ENCODE assay signal across 26 cellular contexts in genomic region chr4:128623508-128624215, GRCh38.
"Had no signal": no experiment of that assay in that cellular context is flagged by ENCODE, and none has a peak within 500 bp of the region (broad histone marks: within the 10 kb centered on the region; RNA-seq: fewer than 3 reads in every experiment).

No MANE protein-coding gene starts in this region.

- H3K36me3 ChIP-seq: gastroesophageal sphincter, heart left ventricle, left lung, prostate gland, right atrium auricular region, suprapubic skin, transverse colon, upper lobe of right lung, uterus had no signal

- H3K9me3 ChIP-seq: gastroesophageal sphincter, heart left ventricle, left lung, prostate gland, right atrium auricular region, suprapubic skin, transverse colon, upper lobe of right lung, uterus had no signal

- H3K27ac Mint-ChIP-seq: naive thymus-derived CD8-positive, alpha-beta T cell; stimulated activated naive CD8-positive, alpha-beta T cell treated with anti-CD3 and anti-CD28 coated beads, Interleukin-15, amount 100 ng/mL, for 72 hours had no signal

- FAIRE-seq: colon, kidney had no signal

- H3K27ac ChIP-seq: dorsolateral prefrontal cortex, gastroesophageal sphincter, heart left ventricle, hepatocyte, left lung, prostate gland, right atrium auricular region, suprapubic skin, transverse colon, upper lobe of right lung, uterus had no signal

- H3K4me3 Mint-ChIP-seq: naive thymus-derived CD8-positive, alpha-beta T cell; neural crest cell; stimulated activated naive CD8-positive, alpha-beta T cell treated with anti-CD3 and anti-CD28 coated beads, Interleukin-15, amount 100 ng/mL, for 72 hours had no signal

- H2AFZ ChIP-seq: hepatocyte had no signal

- DNase-seq: dorsolateral prefrontal cortex; effector CD4-positive, alpha-beta T cell; heart left ventricle; kidney; left lung; mesendoderm; midbrain; naive thymus-derived CD8-positive, alpha-beta T cell; stimulated activated CD4-positive, alpha-beta T cell treated with anti-CD3 and anti-CD28 coated beads, Interleukin-12 subunit alpha, Interleukin-12 subunit beta, amount 100 ng/mL, for 4 hours; stimulated activated CD4-positive, alpha-beta T cell treated with anti-CD3 and anti-CD28 coated beads, Interleukin-1b, Interleukin-23, amount 100 ng/mL, for 48 hours; stimulated activated CD4-positive, alpha-beta T cell treated with anti-CD3 and anti-CD28 coated beads, Interleukin-4, amount 100 ng/mL, for 1 hour; stimulated activated CD8-positive, alpha-beta memory T cell treated with anti-CD3 and anti-CD28 coated beads, Interleukin-4, amount 100 ng/mL, for 48 hours; stimulated activated naive CD4-positive, alpha-beta T cell; stimulated activated naive CD8-positive, alpha-beta T cell treated with anti-CD3 and anti-CD28 coated beads, Interleukin-15, amount 100 ng/mL, for 72 hours; transverse colon; upper lobe of right lung; uterus had no signal

- ATAC-seq: gastroesophageal sphincter; heart left ventricle; left lung; naive thymus-derived CD8-positive, alpha-beta T cell; sciatic nerve; stimulated activated naive CD8-positive, alpha-beta T cell treated with anti-CD3 and anti-CD28 coated beads, Interleukin-15, amount 100 ng/mL, for 72 hours; upper lobe of right lung had no signal

- H3K4me1 ChIP-seq: gastroesophageal sphincter, heart left ventricle, left lung, prostate gland, right atrium auricular region, suprapubic skin, upper lobe of right lung, uterus had no signal

- H3K4me2 ChIP-seq: hepatocyte, smooth muscle cell had no signal

- H3K4me1 Mint-ChIP-seq: naive thymus-derived CD8-positive, alpha-beta T cell; neural crest cell; stimulated activated naive CD8-positive, alpha-beta T cell treated with anti-CD3 and anti-CD28 coated beads, Interleukin-15, amount 100 ng/mL, for 72 hours had no signal

- H3K79me2 ChIP-seq: hepatocyte had no signal

- H3K27me3 ChIP-seq: dorsolateral prefrontal cortex, gastroesophageal sphincter, heart left ventricle, hepatocyte, left lung, right atrium auricular region, suprapubic skin, transverse colon, upper lobe of right lung, uterus had no signal

- H3K4me3 ChIP-seq: dorsolateral prefrontal cortex, gastroesophageal sphincter, heart left ventricle, hepatocyte, left lung, prostate gland, right atrium auricular region, smooth muscle cell, suprapubic skin, transverse colon, upper lobe of right lung, uterus had no signal
